ENCODE assay signal across 21 cellular contexts in genomic region chr3:154022603-154023002, GRCh38.
DNase-seq lines count a peak whose midpoint lies in the region; TF ChIP-seq lines count a peak whose summit lies in the region.
"Had no signal": no experiment of that assay in that cellular context is flagged by ENCODE, and none has a peak within 500 bp of the region (broad histone marks: within the 10 kb centered on the region; RNA-seq: fewer than 3 reads in every experiment).

No MANE protein-coding gene starts in this region.

- no peaks in the 10 kb centered on the region for H3F3A ChIP-seq in MM.1S (ENCODE audit: insufficient read depth, low read length)

- no peaks in the 10 kb centered on the region for H4K20me1 ChIP-seq in MM.1S (ENCODE audit: insufficient read depth, low read length)

- H3K9me3 ChIP-seq in endocrine pancreas (ENCODE audit: control insufficient read depth, low read length) = no peaks in the 10 kb centered on the region
- H3K9me3 ChIP-seq in MM.1S (replicated peaks; ENCODE audit: insufficient read depth, low read length) = no peaks in the 10 kb centered on the region; the same call in 1 of the 2 replicates
- no peaks in the 10 kb centered on the region for H3K9me3 ChIP-seq in testis
- H3K9me3 ChIP-seq: Caco-2, spleen, upper lobe of left lung had no signal

- no peaks in the 10 kb centered on the region for H3K27me3 ChIP-seq in endocrine pancreas (ENCODE audit: control insufficient read depth, insufficient read depth, low read length)
- no peaks in the 10 kb centered on the region for H3K27me3 ChIP-seq in MM.1S (replicated peaks; ENCODE audit: insufficient read depth, low read length)
- H3K27me3 ChIP-seq in testis = no peaks in the 10 kb centered on the region
- H3K27me3 ChIP-seq: neural progenitor cell, spleen, upper lobe of left lung had no signal

- H3K36me3 ChIP-seq in endocrine pancreas (ENCODE audit: control insufficient read depth, insufficient read depth, low read length) (no peaks in the 10 kb centered on the region), MM.1S (replicated peaks; ENCODE audit: insufficient read depth, low read length) (no peaks in the 10 kb centered on the region), testis (ENCODE audit: low read depth, missing control alignments) (no peaks in the 10 kb centered on the region)
- H3K36me3 ChIP-seq: neural progenitor cell, spleen, upper lobe of left lung had no signal

- H3K79me2 ChIP-seq in MM.1S (ENCODE audit: low read length) = no peaks in the 10 kb centered on the region

- DNase-seq in NCI-H526 (lab: John Stamatoyannopoulos, UW) (peak; percentile 3 to 24), NCI-H526 treated with DMSO at 0.1 percent for 48 hours (lab: John Stamatoyannopoulos, UW) (no peak), medulla oblongata (ENCODE audit: extremely low spot score) (peak; percentile 61), NCI-H2107 (lab: John Stamatoyannopoulos, UW) (no peak), MM.1S (no peak), HuH-7.5 (ENCODE audit: low spot score) (no peak), testis (no peak)
- DNase-seq: activated CD4-positive, alpha-beta T cell treated with anti-CD3 and anti-CD28 coated beads, Interleukin-2, amount 10 ng/mL, durations not matched to agents 24 days and 14 days; Karpas-422; left cardiac atrium; NCI-H1092 treated with DMSO at 0.1 percent for 48 hours; NCI-H2081 treated with DMSO at 0.1 percent for 48 hours; OCI-M1; SHP77 treated with DMSO at 0.1 percent for 48 hours; spleen; stimulated activated CD4-positive, alpha-beta T cell treated with anti-CD3 and anti-CD28 coated beads, Interleukin-4, amount 100 ng/mL, for 24 hours; stimulated activated naive CD8-positive, alpha-beta T cell treated with anti-CD3 and anti-CD28 coated beads, Interleukin-15, amount 100 ng/mL, for 72 hours; upper lobe of left lung had no signal

- no peak overlapping the region for H3K4me2 ChIP-seq in MM.1S (ENCODE audit: low read depth, low read length)
- H3K4me2 ChIP-seq: neural progenitor cell had no signal

- H2AFZ ChIP-seq in MM.1S (ENCODE audit: low read length) = no peak overlapping the region
- H2AFZ ChIP-seq: neural progenitor cell had no signal

- H3K4me3 ChIP-seq in endocrine pancreas (ENCODE audit: control insufficient read depth, insufficient read depth, low read length) (peak overlapping the region; percentile 36), MM.1S (ENCODE audit: low read length) (no peak overlapping the region), testis (no peak overlapping the region)
- H3K4me3 ChIP-seq: neural progenitor cell, spleen, upper lobe of left lung had no signal

- TF ChIP-seq POLR2A in testis (IDR thresholded peaks at IDR 0.05) = no peak

- intact Hi-C loops in testis (cut with DNase I; ENCODE audit: low total_unique reads) = no loop called here

- no peaks in the 10 kb centered on the region for H3K9me2 ChIP-seq in MM.1S (replicated peaks; ENCODE audit: insufficient read depth, low read length)

- H3K4me1 ChIP-seq in endocrine pancreas (ENCODE audit: control insufficient read depth, insufficient read depth, low read length) = peaks cover 16% of the 10 kb centered on the region
- no peaks in the 10 kb centered on the region for H3K4me1 ChIP-seq in MM.1S (ENCODE audit: low read length)
- no peaks in the 10 kb centered on the region for H3K4me1 ChIP-seq in testis
- H3K4me1 ChIP-seq: Caco-2, neural progenitor cell, spleen, upper lobe of left lung had no signal

- no peak overlapping the region for H3K9ac ChIP-seq in endocrine pancreas (ENCODE audit: control insufficient read depth, insufficient read depth, low read length)
- H3K9ac ChIP-seq in MM.1S (ENCODE audit: low read length) = no peak overlapping the region
- H3K9ac ChIP-seq: neural progenitor cell had no signal

- TF ChIP-seq CTCF in MM.1S (IDR thresholded peaks at IDR 0.05; ENCODE audit: low read length) (no peak), testis (IDR thresholded peaks at IDR 0.05) (no peak)

- H3K27ac ChIP-seq in MM.1S (ENCODE audit: low read length) (no peak overlapping the region), testis (no peak overlapping the region)
- H3K27ac ChIP-seq: neural progenitor cell, spleen, upper lobe of left lung had no signal

- WGBS in testis, 2 donors = 33 to 46% methylated on average over 1 of the region's 1 CpG

Comparison
In these comparisons a context has a peak if more than half of its experiments do, and no peak if none do; other contexts are left out.
1. DNase-seq: peak in NCI-H526 (2 of 2) and medulla oblongata (single experiment); none in NCI-H526 treated with DMSO at 0.1 percent for 48 hours (single experiment), NCI-H2107 (single experiment), MM.1S (single experiment), HuH-7.5 (single experiment) and testis (single experiment).